8 cellular contexts compared by ENCODE assay signal in the genomic region with DNA sequence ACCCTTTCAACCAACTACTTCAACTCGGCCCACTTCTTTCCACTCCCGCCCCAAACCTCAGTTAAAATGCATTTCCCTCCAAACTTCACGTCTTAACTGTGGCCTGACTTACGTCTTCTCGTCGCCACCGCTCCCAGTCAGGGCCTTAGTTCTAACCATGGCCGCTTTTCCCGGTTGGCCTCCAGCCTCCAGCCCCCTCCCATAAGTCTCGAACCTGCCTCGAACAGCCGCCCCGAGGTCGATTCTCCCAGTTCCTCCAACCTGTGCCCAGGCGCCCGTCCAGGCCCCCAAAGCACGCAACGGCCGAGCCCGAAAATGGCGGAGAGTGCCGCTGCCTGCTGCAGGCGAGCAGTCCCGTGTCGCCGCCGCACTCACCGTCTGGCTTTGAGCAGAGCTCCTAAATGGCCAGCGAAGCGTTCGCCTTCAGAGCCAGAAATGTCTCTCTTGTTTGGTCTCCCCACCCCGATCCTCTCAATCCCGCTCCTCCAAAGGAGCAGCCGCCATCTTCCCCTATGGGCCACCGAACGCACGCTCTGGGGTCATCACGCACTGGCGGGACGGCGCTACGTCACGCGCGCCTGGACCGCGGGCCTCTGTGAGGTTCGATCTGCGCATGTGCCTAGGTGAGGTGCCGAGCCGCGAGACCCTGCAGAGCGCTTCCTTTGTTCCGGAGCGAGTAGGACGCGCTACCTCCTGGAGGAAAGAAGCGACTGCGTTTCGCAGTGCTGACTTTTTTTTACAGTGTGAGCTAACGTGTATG. TPM values are rescaled to one million over a fixed set of nuclear protein-coding genes. Genes with fewer than 3 reads are reported as not detected.
DNase-seq lines count a peak whose midpoint lies in the region; ATAC-seq, FAIRE-seq and TF ChIP-seq lines count a peak whose summit lies in the region.

A gene (minus strand): TSS at position 535 of the 760 bp plus-strand sequence. CDS start 40,190 bp downstream, outside the sequence.

- intact Hi-C loops in body of pancreas (cut with DNase I), result no loop called here

- 0% methylated on average over 27 to 61 of the region's 61 CpGs for WGBS in body of pancreas, 2 donors

- peaks cover 36% of the 10 kb centered on the region for H3K4me1 ChIP-seq in body of pancreas
- H3K4me1 ChIP-seq in skeletal muscle satellite cell (ENCODE audit: control insufficient read depth, insufficient read depth, low read length), result peaks cover 4% of the 10 kb centered on the region

- peak within 1 kb of the TSS; percentile 95 for H3K4me2 ChIP-seq in skeletal muscle satellite cell (ENCODE audit: low read length)

- DNase-seq in NCI-H2107 treated with DMSO at 0.1 percent for 48 hours (lab: John Stamatoyannopoulos, UW; ENCODE audit: unreplicated experiment), result peak; percentile 91
- DNase-seq in body of pancreas, result peak; percentile 93 to 96 (median 96)

- H3K27me3 ChIP-seq in body of pancreas, result no peaks in the 10 kb centered on the region
- no peaks in the 10 kb centered on the region for H3K27me3 ChIP-seq in skeletal muscle satellite cell (ENCODE audit: control insufficient read depth, insufficient read depth, low read length)

- peak within 1 kb of the TSS; percentile 94 to 96 (median 94) for H3K27ac ChIP-seq in body of pancreas

- peak; percentile 79 for FAIRE-seq in A204.1 (lab: Jason Lieb, UNC)
- FAIRE-seq in TTC549 (lab: Jason Lieb, UNC), result peak; percentile 40

- H3K9me3 ChIP-seq in body of pancreas (no peaks in the 10 kb centered on the region), skeletal muscle satellite cell (replicated peaks; ENCODE audit: low read length) (no peaks in the 10 kb centered on the region)

- no peaks in the 10 kb centered on the region for H3K36me3 ChIP-seq in body of pancreas (replicated peaks in 1 of 2; ENCODE audit: insufficient read depth in 1 of 2, low read depth in 2 of 2)
- H3K36me3 ChIP-seq in skeletal muscle satellite cell (ENCODE audit: insufficient read depth, low read length), result no peaks in the 10 kb centered on the region

- TF ChIP-seq CTCF in body of pancreas (IDR thresholded peaks at IDR 0.05), result peak in 4 of 7 experiments; percentile 28 to 40 (median 34)

- peak within 1 kb of the TSS; percentile 88 for H3K9ac ChIP-seq in skeletal muscle satellite cell (ENCODE audit: low read depth, low read length)

- peak; percentile 94 for ATAC-seq in GM18520 (IDR thresholded peaks at IDR 0.05; ENCODE audit: unreplicated experiment)
- peak; percentile 98 for ATAC-seq in HG03064 (IDR thresholded peaks at IDR 0.05; ENCODE audit: low read depth, unreplicated experiment)
- ATAC-seq in body of pancreas, result peak; percentile 100

- H3K4me3 ChIP-seq in body of pancreas, result peak within 1 kb of the TSS; percentile 56 to 88
- H3K4me3 ChIP-seq in iPS-11a (ENCODE audit: low read depth, low read length), result peak within 1 kb of the TSS; percentile 80
- H3K4me3 ChIP-seq in skeletal muscle satellite cell (ENCODE audit: low read length), result peak within 1 kb of the TSS; percentile 84

- TF ChIP-seq POLR2A in body of pancreas (IDR thresholded peaks at IDR 0.05), result peak; percentile 78 to 94 (median 91)

RNA-seq across cellular contexts. Expression of the gene that starts here (rescaled TPM):
- 10 to 100 TPM; 31.6 to 37.1 TPM for total RNA-seq in body of pancreas
- total RNA-seq in skeletal muscle satellite cell (2012; rRNA removed), result 20.5 and 24.1 TPM in 2 replicates

Comparison
In these comparisons a context has a peak if more than half of its experiments do, and no peak if none do; other contexts are left out.
1. Peak in every context shown above with its lines: DNase-seq, ATAC-seq, H3K4me3 ChIP-seq and H3K27ac ChIP-seq.